Comparison of ENCODE assay signal across 8 cellular contexts in the genomic region with DNA sequence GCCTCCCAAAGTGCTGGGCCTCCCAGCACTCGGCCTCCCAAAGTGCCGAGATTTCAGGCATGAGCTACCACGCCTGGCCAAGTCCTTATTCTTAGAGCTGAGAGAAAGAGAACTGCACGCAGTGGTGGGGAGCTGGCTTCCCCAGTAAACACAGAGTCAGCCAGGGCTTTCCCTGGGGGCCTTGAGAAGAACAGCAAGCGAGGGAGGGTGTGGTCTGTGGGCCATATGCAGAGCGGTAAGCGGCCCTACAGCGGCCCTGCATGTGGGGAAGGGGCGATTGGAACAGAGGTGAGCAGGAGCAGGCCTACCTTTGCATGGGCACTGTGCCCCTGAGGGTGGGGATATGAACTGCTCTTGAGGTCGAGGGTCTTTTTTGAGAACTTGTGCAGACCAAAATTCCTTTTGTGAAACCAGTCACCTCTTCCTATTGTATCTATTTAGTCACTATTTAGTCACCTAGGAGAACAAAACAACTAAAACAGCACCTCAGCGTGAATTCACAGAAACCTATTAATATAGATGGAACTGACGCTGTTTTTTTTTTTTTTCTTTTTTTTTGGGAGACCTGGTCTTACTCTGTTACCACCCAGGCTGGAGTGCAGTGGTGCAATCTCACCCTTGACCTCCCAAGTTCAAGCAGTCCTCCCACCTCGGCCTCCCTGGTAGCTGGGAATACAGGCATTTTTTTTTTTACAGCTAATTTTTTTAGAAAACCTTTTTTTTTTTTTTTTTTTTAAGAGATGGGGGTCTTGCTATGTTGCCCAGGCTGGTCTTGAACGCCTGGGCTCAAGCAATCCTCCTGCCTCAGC. TPM values are rescaled to one million over a fixed set of nuclear protein-coding genes. Genes with fewer than 3 reads are reported as not detected.
A peak's percentile ranks its signal among the peaks of the same experiment; 100 is the strongest.
DNase-seq lines count a peak whose midpoint lies in the region; ATAC-seq and TF ChIP-seq lines count a peak whose summit lies in the region.

No MANE protein-coding gene starts in this region.

- CTCF ChIA-PET in HCT116 (lab: Charles Lee) (interaction anchor here (1.1 to 3.8 kb wide), 3 partner anchors 56 to 118 kb away, joined by 4 to 17 read pairs (median 6); no protein-coding TSS in a partner anchor), WTC11 (lab: Charles Lee) (interaction anchor here (0.5 to 20.7 kb wide), 7 partner anchors 15 to 162 kb away, joined by 3 to 802 read pairs (median 4); a partner anchor contains a TSS)

- WGBS in esophagus muscularis mucosa, result 86% methylated on average over 11 of the region's 14 CpGs
- WGBS in smooth muscle cell (ENCODE audit: low lambda C conversion rate), result 90% methylated on average over 14 of the region's 14 CpGs

- ATAC-seq in HCT116, result no peak
- ATAC-seq in WTC11, result peak; percentile 45

- no TSS peak for BruUV-seq in HCT116 (replicated peaks; lab: Mats Ljungman, UMichigan)

- H3K79me2 ChIP-seq in HCT116 (ENCODE audit: insufficient read depth, low read length) (peaks cover 90% of the 10 kb centered on the region), smooth muscle cell (ENCODE audit: low read depth) (peaks cover 61% of the 10 kb centered on the region)

- peak overlapping the region; percentile 35; the same call in 1 of the 2 replicates for H3K27ac ChIP-seq in HCT116 (ENCODE audit: low read depth, low read length)
- peak overlapping the region; percentile 50 to 78 (median 70) for H3K27ac ChIP-seq in esophagus muscularis mucosa (replicated peaks in 1 of 4)
- peak overlapping the region; percentile 99 for H3K27ac ChIP-seq in smooth muscle cell (ENCODE audit: low read depth)

- H3K4me1 Mint-ChIP-seq in WTC11, result peaks cover 73% of the 10 kb centered on the region

- intact Hi-C loops in HCT116 (cut with micrococcal nuclease) (loop anchor here (10.0 kb wide), 1 partner anchor 246 kb away; no protein-coding TSS in a partner anchor), esophagus muscularis mucosa (cut with DNase I) (no loop called here)

- H3K36me3 ChIP-seq in HCT116 (ENCODE audit: control insufficient read depth in 1 of 2, insufficient read depth in 2 of 2, low read length in 2 of 2) (no peaks in the 10 kb centered on the region), esophagus muscularis mucosa (no peaks in the 10 kb centered on the region), smooth muscle cell (ENCODE audit: low read depth) (no peaks in the 10 kb centered on the region)

- no peaks in the 10 kb centered on the region for H3K27me3 ChIP-seq in HCT116 (ENCODE audit: insufficient read depth, low read length)
- H3K27me3 ChIP-seq in esophagus muscularis mucosa, result no peaks in the 10 kb centered on the region
- no peaks in the 10 kb centered on the region for H3K27me3 ChIP-seq in smooth muscle cell (ENCODE audit: low read depth)

- DNase-seq in ELF-1 (ENCODE audit: low read depth, low spot score) (peak; percentile 71), HCT116 (ENCODE audit: low read depth, low spot score) (no peak), WTC11 (ENCODE audit: low spot score) (no peak), esophagus muscularis mucosa (ENCODE audit: extremely low spot score) (no peak), smooth muscle cell (lab: John Stamatoyannopoulos, UW; ENCODE audit: unreplicated experiment) (no peak), G401 (ENCODE audit: low spot score) (no peak), NCI-H774 (lab: John Stamatoyannopoulos, UW) (no peak), ecto neural progenitor cell (ENCODE audit: low spot score) (no peak)

- POLR2A ChIA-PET in HCT116 (lab: Charles Lee) (no interaction called here), WTC11 (lab: Charles Lee) (no interaction called here)

- H3F3A ChIP-seq in smooth muscle cell (ENCODE audit: low read depth), result peaks cover 37% of the 10 kb centered on the region

- TF ChIP-seq EP300 in esophagus muscularis mucosa (IDR thresholded peaks at IDR 0.05), result no peak

- H3K4me1 ChIP-seq in HCT116 (ENCODE audit: control insufficient read depth in 1 of 2, insufficient read depth in 2 of 2, low read length in 2 of 2) (peaks cover 94 to 98% of the 10 kb centered on the region in 2 experiments), esophagus muscularis mucosa (peaks cover 86 to 100% (median 95%) of the 10 kb centered on the region in 4 donors), smooth muscle cell (ENCODE audit: low read depth) (peaks cover 68% of the 10 kb centered on the region)

- peak overlapping the region; percentile 62; the same call in 1 of the 2 replicates for H3K27ac Mint-ChIP-seq in WTC11

- H2AFZ ChIP-seq in HCT116 (ENCODE audit: low read depth, low read length, poor library complexity, severe bottlenecking) (no peak overlapping the region), smooth muscle cell (ENCODE audit: low read depth) (no peak overlapping the region)

- H4K20me1 ChIP-seq in HCT116 (ENCODE audit: insufficient read depth) (no peaks in the 10 kb centered on the region), smooth muscle cell (ENCODE audit: low read depth) (peaks cover 4% of the 10 kb centered on the region)

- no peaks in the 10 kb centered on the region for H3K9me2 ChIP-seq in HCT116 (ENCODE audit: insufficient read depth)

- no peaks in the 10 kb centered on the region for H3K27me3 Mint-ChIP-seq in WTC11 (ENCODE audit: low read depth)

- no peak for TF ChIP-seq POLR2A in HCT116 (IDR thresholded peaks at IDR 0.05; ENCODE audit: borderline replicate concordance, extremely low read depth, insufficient read depth, insufficient read length)
- TF ChIP-seq POLR2A in esophagus muscularis mucosa (IDR thresholded peaks at IDR 0.05; ENCODE audit: low read depth), result no peak

- in situ Hi-C loops in G401 (cut with HindIII; ENCODE audit: low sequenced_read_pairs), result no loop called here

- H3K9me3 ChIP-seq in HCT116 (ENCODE audit: control insufficient read depth in 1 of 2, insufficient read depth in 1 of 2, low read depth in 1 of 2, low read length in 2 of 2) (no peaks in the 10 kb centered on the region), esophagus muscularis mucosa (no peaks in the 10 kb centered on the region), smooth muscle cell (replicated peaks; ENCODE audit: low read depth) (no peaks in the 10 kb centered on the region)

- peak overlapping the region; percentile 81 for H3K4me2 ChIP-seq in HCT116 (ENCODE audit: low read length)
- H3K4me2 ChIP-seq in smooth muscle cell, result peak overlapping the region; percentile 70

- no peak overlapping the region for H3K4me3 Mint-ChIP-seq in WTC11

- RAD21 ChIA-PET in HCT116 (lab: Charles Lee; ENCODE audit: low non-redundant PET in 1 of 2, low total read pairs in 2 of 2, uncharacterized antibody in 2 of 2, unreplicated experiment in 2 of 2), result interaction anchor here in 1 of 2 experiments (0.7 kb wide), 1 partner anchor 28 kb away, joined by 3 read pairs; no protein-coding TSS in a partner anchor

- no peaks in the 10 kb centered on the region for H3K9me3 Mint-ChIP-seq in WTC11

- H3K36me3 Mint-ChIP-seq in WTC11, result peaks cover 7% of the 10 kb centered on the region; the same call in 1 of the 2 replicates

- TF ChIP-seq CTCF in HCT116 (IDR thresholded peaks at IDR 0.05 in 2 of 3, conservative IDR thresholded peaks at IDR 0.05 in 1 of 3; ENCODE audit: borderline replicate concordance in 1 of 3, insufficient read depth in 1 of 3, low read depth in 2 of 3, low read length in 2 of 3) (no peak), WTC11 (IDR thresholded peaks at IDR 0.05) (no peak), esophagus muscularis mucosa (IDR thresholded peaks at IDR 0.05) (peak in 1 of 3 experiments; percentile 5), smooth muscle cell (IDR thresholded peaks at IDR 0.05; ENCODE audit: borderline replicate concordance, insufficient read depth, poor library complexity, severe bottlenecking) (no peak)

- TF ChIP-seq RAD21 in HCT116 (IDR thresholded peaks at IDR 0.05; ENCODE audit: low read depth), result no peak

- H3K9ac ChIP-seq in HCT116 (ENCODE audit: low read length) (peak overlapping the region; percentile 60; the same call in 1 of the 2 replicates), smooth muscle cell (ENCODE audit: low read depth) (peak overlapping the region; percentile 52)

- peak overlapping the region in 1 of 2 experiments; percentile 29; a peak in 1 of 4 replicates for H3K4me3 ChIP-seq in HCT116 (replicated peaks in 1 of 2; ENCODE audit: low read depth in 1 of 2, low read length in 2 of 2)
- H3K4me3 ChIP-seq in esophagus muscularis mucosa, result no peak overlapping the region
- H3K4me3 ChIP-seq in smooth muscle cell, result no peak overlapping the region

TF ChIP-seq in HCT116, 20 proteins besides CTCF, POLR2A, EP300 and RAD21 (continues in another document):
- no peak for TF ChIP-seq EGR1 (IDR thresholded peaks at IDR 0.05; ENCODE audit: low read depth)
- no peak for TF ChIP-seq ELF1 (IDR thresholded peaks at IDR 0.05; ENCODE audit: borderline replicate concordance, low read depth)

TF ChIP-seq in WTC11, 78 proteins besides CTCF, POLR2A, EP300 and RAD21:
- TF ChIP-seq GTF2I (CRISPR knock-in tag; conservative IDR thresholded peaks at IDR 0.05) (no peak), TEAD4 (CRISPR knock-in tag; IDR thresholded peaks at IDR 0.05) (no peak), ZNF121 (CRISPR knock-in tag; IDR thresholded peaks at IDR 0.05) (0 out of 2 replicates have a peak, but pooled peaks have one; percentile 43), ZNF263 (CRISPR knock-in tag; IDR thresholded peaks at IDR 0.05; ENCODE audit: low read depth) (no peak)

RNA-seq across cellular contexts. Expression of a gene that starts 36.9 kb away (rescaled TPM):
- total RNA-seq in HCT116 (2021; ENCODE audit: unreplicated experiment), result 0.22 TPM
- polyA plus RNA-seq in HCT116 (2012), result 0.04 TPM in 1 of 2 replicates, not detected in the other
- 0.04 to 0.09 TPM in 2 of 3 replicates, not detected in the other for total RNA-seq in WTC11 (2021)
- under 1 TPM in 2 of 4 donors, not detected in 2; 0.26 to 0.42 TPM for total RNA-seq in esophagus muscularis mucosa
- total RNA-seq in smooth muscle cell, result 0.13 and 0.40 TPM in 2 replicates
- polyA plus RNA-seq in smooth muscle cell, result not detected in 2 replicates
- total RNA-seq in G401 (2014; rRNA removed; shearing (Covaris generic)), result not detected in 2 replicates

RNA-seq across cellular contexts. Expression of a gene that starts 46.7 kb away (rescaled TPM):
- total RNA-seq in HCT116 (2021; ENCODE audit: unreplicated experiment), result 86.8 TPM
- 61.9 and 66.2 TPM in 2 replicates for polyA plus RNA-seq in HCT116 (2012)
- total RNA-seq in WTC11 (2021), result 64.0 to 73.5 TPM (median 72.1 TPM) in 3 replicates
- total RNA-seq in esophagus muscularis mucosa, result 10 to 100 TPM; 17.9 to 50.5 (median 38.4) TPM
- 39.8 and 42.7 TPM in 2 replicates for total RNA-seq in smooth muscle cell
- 46.3 and 82.5 TPM in 2 replicates for polyA plus RNA-seq in smooth muscle cell
- total RNA-seq in G401 (2014; rRNA removed; shearing (Covaris generic)), result 8.5 and 24.5 TPM in 2 replicates

Comparison
In these comparisons a context has a peak if more than half of its experiments do, and no peak if none do; other contexts are left out.
1. H3K27ac ChIP-seq: peak in every context shown above with its lines; median percentile 99 in smooth muscle cell; 70 in esophagus muscularis mucosa; 35 in HCT116.